ENCODE assay signal across 8 cellular contexts in the genomic region with DNA sequence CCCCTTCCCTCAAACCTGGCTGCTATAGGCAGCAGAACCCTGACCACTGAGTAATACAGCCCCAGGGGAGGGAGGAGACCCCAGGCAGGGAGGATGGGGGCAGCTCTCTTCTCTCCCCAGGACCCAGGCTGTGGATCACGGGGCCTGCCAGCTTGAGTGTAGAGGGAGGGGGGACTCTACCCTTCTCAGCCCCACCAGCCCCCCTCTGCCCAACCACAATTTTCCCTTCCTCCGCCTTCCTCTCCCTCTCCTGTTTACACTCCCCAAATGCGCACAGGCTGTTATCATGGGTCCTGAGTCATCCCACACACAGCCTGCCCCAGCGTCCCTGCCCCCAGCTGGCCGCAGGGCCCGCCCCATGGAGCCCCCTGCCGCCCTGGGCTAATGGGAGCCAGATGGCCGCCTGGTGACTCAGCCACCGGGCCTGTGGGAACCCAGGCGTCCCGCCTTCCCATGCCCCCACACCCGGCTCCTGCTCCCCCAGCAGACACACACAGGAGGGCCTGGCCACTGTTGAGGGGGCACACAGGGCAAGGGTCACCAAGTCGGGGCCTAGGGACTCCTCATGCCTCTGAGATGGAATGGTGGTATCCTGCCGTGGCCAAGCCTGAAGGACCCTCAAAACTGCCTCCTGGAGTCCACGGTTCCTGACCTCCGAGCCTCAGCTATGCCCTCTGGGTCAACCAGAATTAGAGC. TPM values are rescaled to one million over a fixed set of nuclear protein-coding genes. Genes with fewer than 3 reads are reported as not detected.
DNase-seq lines count a peak whose midpoint lies in the region; ATAC-seq lines count a peak whose summit lies in the region.

No MANE protein-coding gene starts in this region.

- H3K36me3 Mint-ChIP-seq in stimulated activated naive CD8-positive, alpha-beta T cell treated with anti-CD3 and anti-CD28 coated beads, Interleukin-15, Interleukin-2, amounts not matched to agents 100 ng/mL and 50 ng/mL, for 24 hours (ENCODE audit: low read depth): peaks cover 38% of the 10 kb centered on the region
- peaks cover 86% of the 10 kb centered on the region for H3K36me3 Mint-ChIP-seq in activated T-helper 17 cell treated with anti-CD3 and anti-CD28 coated beads, Interleukin-2, amount 50 U/mL, for 72 hours (ENCODE audit: low read depth)

- DNase-seq in stimulated activated naive CD8-positive, alpha-beta T cell treated with anti-CD3 and anti-CD28 coated beads, Interleukin-15, Interleukin-2, amounts not matched to agents 100 U/mL and 50 U/mL, for 24 hours: no peak
- peak; percentile 80 for DNase-seq in left ventricle myocardium superior
- peak; percentile 80 for DNase-seq in sciatic nerve (ENCODE audit: low spot score)
- DNase-seq in HT-29 (ENCODE audit: low spot score): no peak
- DNase-seq in NCI-H146 treated with DMSO at 0.1 percent for 48 hours (lab: John Stamatoyannopoulos, UW; ENCODE audit: unreplicated experiment): no peak
- DNase-seq in activated CD4-positive, alpha-beta T cell treated with anti-CD3 and anti-CD28 coated beads for 1 hour: no peak

- no peak for ATAC-seq in stimulated activated naive CD8-positive, alpha-beta T cell treated with anti-CD3 and anti-CD28 coated beads, Interleukin-15, Interleukin-2, amounts not matched to agents 100 U/mL and 50 U/mL, for 24 hours
- ATAC-seq in activated T-helper 17 cell treated with anti-CD3 and anti-CD28 coated beads, Interleukin-2, amount 50 U/mL, for 72 hours (replicated peaks): no peak
- ATAC-seq in left ventricle myocardium superior (peak; percentile 56), sciatic nerve (peak; percentile 86)

- intact Hi-C loops in left ventricle myocardium superior (cut with micrococcal nuclease): no loop called here
- intact Hi-C loops in sciatic nerve (cut with DNase I): no loop called here

- peak overlapping the region; percentile 81 for H3K27ac Mint-ChIP-seq in stimulated activated naive CD8-positive, alpha-beta T cell treated with anti-CD3 and anti-CD28 coated beads, Interleukin-15, Interleukin-2, amounts not matched to agents 100 ng/mL and 50 ng/mL, for 24 hours
- peak overlapping the region; percentile 91 for H3K27ac Mint-ChIP-seq in activated T-helper 17 cell treated with anti-CD3 and anti-CD28 coated beads, Interleukin-2, amount 50 U/mL, for 72 hours

- H3K4me3 Mint-ChIP-seq in stimulated activated naive CD8-positive, alpha-beta T cell treated with anti-CD3 and anti-CD28 coated beads, Interleukin-15, Interleukin-2, amounts not matched to agents 100 ng/mL and 50 ng/mL, for 24 hours: no peak overlapping the region
- H3K4me3 Mint-ChIP-seq in activated T-helper 17 cell treated with anti-CD3 and anti-CD28 coated beads, Interleukin-2, amount 50 U/mL, for 72 hours: no peak overlapping the region

- H3K4me1 Mint-ChIP-seq in stimulated activated naive CD8-positive, alpha-beta T cell treated with anti-CD3 and anti-CD28 coated beads, Interleukin-15, Interleukin-2, amounts not matched to agents 100 ng/mL and 50 ng/mL, for 24 hours (ENCODE audit: low read depth): peaks cover 64% of the 10 kb centered on the region
- H3K4me1 Mint-ChIP-seq in activated T-helper 17 cell treated with anti-CD3 and anti-CD28 coated beads, Interleukin-2, amount 50 U/mL, for 72 hours: peaks cover 38% of the 10 kb centered on the region

- H3K27me3 Mint-ChIP-seq in stimulated activated naive CD8-positive, alpha-beta T cell treated with anti-CD3 and anti-CD28 coated beads, Interleukin-15, Interleukin-2, amounts not matched to agents 100 ng/mL and 50 ng/mL, for 24 hours: no peaks in the 10 kb centered on the region
- no peaks in the 10 kb centered on the region for H3K27me3 Mint-ChIP-seq in activated T-helper 17 cell treated with anti-CD3 and anti-CD28 coated beads, Interleukin-2, amount 50 U/mL, for 72 hours

- H3K9me3 Mint-ChIP-seq in stimulated activated naive CD8-positive, alpha-beta T cell treated with anti-CD3 and anti-CD28 coated beads, Interleukin-15, Interleukin-2, amounts not matched to agents 100 ng/mL and 50 ng/mL, for 24 hours: no peaks in the 10 kb centered on the region
- H3K9me3 Mint-ChIP-seq in activated T-helper 17 cell treated with anti-CD3 and anti-CD28 coated beads, Interleukin-2, amount 50 U/mL, for 72 hours: no peaks in the 10 kb centered on the region

RNA-seq across cellular contexts. Expression of a gene that starts 13.6 kb away (rescaled TPM):
- 10 to 100 TPM; 35.1 to 40.9 TPM for total RNA-seq in activated T-helper 17 cell treated with anti-CD3 and anti-CD28 coated beads, Interleukin-2, amount 50 U/mL, for 72 hours
- total RNA-seq in left ventricle myocardium superior (15.9 TPM), sciatic nerve (29.8 TPM)
- total RNA-seq in HT-29 (2014; rRNA removed; shearing (Covaris generic)): 34.5 and 39.5 TPM in 2 replicates

RNA-seq across cellular contexts. Expression of a gene that starts 30.1 kb away (rescaled TPM):
- 100 to 1,000 TPM; 107 to 158 TPM for total RNA-seq in activated T-helper 17 cell treated with anti-CD3 and anti-CD28 coated beads, Interleukin-2, amount 50 U/mL, for 72 hours
- total RNA-seq in left ventricle myocardium superior (13.2 TPM), sciatic nerve (33.7 TPM)
- total RNA-seq in HT-29 (2014; rRNA removed; shearing (Covaris generic)): 2.5 and 2.6 TPM in 2 replicates

RNA-seq across cellular contexts. Expression of a gene that starts 40.4 kb away (rescaled TPM):
- 1 to 10 TPM; 6.7 to 9.5 TPM for total RNA-seq in activated T-helper 17 cell treated with anti-CD3 and anti-CD28 coated beads, Interleukin-2, amount 50 U/mL, for 72 hours
- total RNA-seq in left ventricle myocardium superior (3.7 TPM), sciatic nerve (4.1 TPM)
- 26.9 and 32.1 TPM in 2 replicates for total RNA-seq in HT-29 (2014; rRNA removed; shearing (Covaris generic))

RNA-seq across cellular contexts. Expression of a gene that starts 52.8 kb away (rescaled TPM):
- 10 to 100 TPM in 1 of 2 donors, 1 to 10 TPM in 1; 3.5 to 15.1 TPM for total RNA-seq in activated T-helper 17 cell treated with anti-CD3 and anti-CD28 coated beads, Interleukin-2, amount 50 U/mL, for 72 hours
- total RNA-seq in left ventricle myocardium superior (3.6 TPM), sciatic nerve (23.5 TPM)
- total RNA-seq in HT-29 (2014; rRNA removed; shearing (Covaris generic)): 10.2 and 11.0 TPM in 2 replicates

RNA-seq across cellular contexts. Expression of a gene that starts 59.4 kb away (rescaled TPM):
- total RNA-seq in activated T-helper 17 cell treated with anti-CD3 and anti-CD28 coated beads, Interleukin-2, amount 50 U/mL, for 72 hours: 100 to 1,000 TPM; 324 to 357 TPM
- total RNA-seq in left ventricle myocardium superior (128 TPM), sciatic nerve (161 TPM)
- total RNA-seq in HT-29 (2014; rRNA removed; shearing (Covaris generic)): 294 and 300 TPM in 2 replicates

Comparison
In these comparisons a context has a peak if more than half of its experiments do, and no peak if none do; other contexts are left out.
1. ATAC-seq: peak in left ventricle myocardium superior (single experiment) and sciatic nerve (single experiment); none in stimulated activated naive CD8-positive, alpha-beta T cell treated with anti-CD3 and anti-CD28 coated beads, Interleukin-15, Interleukin-2, amounts not matched to agents 100 U/mL and 50 U/mL, for 24 hours (single experiment) and activated T-helper 17 cell treated with anti-CD3 and anti-CD28 coated beads, Interleukin-2, amount 50 U/mL, for 72 hours (single experiment).
2. DNase-seq: peak in left ventricle myocardium superior (single experiment) and sciatic nerve (single experiment); none in stimulated activated naive CD8-positive, alpha-beta T cell treated with anti-CD3 and anti-CD28 coated beads, Interleukin-15, Interleukin-2, amounts not matched to agents 100 U/mL and 50 U/mL, for 24 hours (single experiment), HT-29 (single experiment), NCI-H146 treated with DMSO at 0.1 percent for 48 hours (single experiment) and activated CD4-positive, alpha-beta T cell treated with anti-CD3 and anti-CD28 coated beads for 1 hour (single experiment).